20 cellular contexts compared by ENCODE assay signal in the genomic region with DNA sequence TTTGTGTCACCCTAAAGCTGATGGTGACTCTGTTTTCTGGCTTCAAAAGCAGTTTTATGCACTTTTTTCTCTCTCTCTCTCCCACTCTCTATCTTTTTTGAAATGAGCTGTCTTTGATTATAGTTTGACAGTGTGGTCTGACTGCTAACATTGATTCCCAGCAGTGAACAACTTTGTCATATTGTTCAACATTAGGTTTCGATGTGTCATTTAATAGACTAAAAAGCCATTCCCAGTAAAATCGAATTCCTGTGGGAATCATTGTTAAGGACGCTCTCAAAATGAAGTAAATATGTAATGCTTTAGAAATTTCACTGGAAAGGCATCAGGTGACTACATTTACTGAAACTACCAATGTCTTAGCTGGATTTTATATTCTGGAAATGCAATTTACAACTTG.
DNase-seq lines count a peak whose midpoint lies in the region; ATAC-seq, FAIRE-seq and TF ChIP-seq lines count a peak whose summit lies in the region.
"Had no signal": no experiment of that assay in that cellular context is flagged by ENCODE, and none has a peak within 500 bp of the region (broad histone marks: within the 10 kb centered on the region; RNA-seq: fewer than 3 reads in every experiment).

No MANE protein-coding gene starts in this region.

- POLR2A ChIA-PET in A549 (lab: Yijun Ruan, JAX), result interaction anchor here (1.4 kb wide), 1 partner anchor 70 kb away, joined by 4 read pairs; a partner anchor contains a TSS

- intact Hi-C loops in head of caudate nucleus (cut with DNase I), result no loop called here

- H3K36me3 ChIP-seq in HUES48 (ENCODE audit: control insufficient read depth, insufficient read depth, low read length), result no peaks in the 10 kb centered on the region
- H3K36me3 ChIP-seq: BLaER1, SJCRH30 had no signal

- 76% methylated on average over 3 of the region's 3 CpGs for WGBS in A549 (ENCODE audit: missing lambda C conversion rate)

- peak overlapping the region; percentile 73 to 81 for H3K27ac ChIP-seq in A549
- peak overlapping the region; percentile 64 for H3K27ac ChIP-seq in HUES48 (ENCODE audit: low read depth, low read length)
- H3K27ac ChIP-seq in epithelial cell of prostate, result peak overlapping the region; percentile 41
- H3K27ac ChIP-seq: BLaER1, KMS-11, PC-9, SJCRH30 had no signal

- no peaks in the 10 kb centered on the region for H3K36me3 Mint-ChIP-seq in mesothelial cell of epicardium
- H3K36me3 Mint-ChIP-seq: CD4-positive, alpha-beta memory T cell had no signal

- H3K4me2 ChIP-seq in A549, result peak overlapping the region; percentile 71
- H3K4me2 ChIP-seq: BLaER1, KMS-11 had no signal

- no peaks in the 10 kb centered on the region for H3K27me3 Mint-ChIP-seq in mesothelial cell of epicardium (ENCODE audit: low read depth)
- H3K27me3 Mint-ChIP-seq: CD4-positive, alpha-beta memory T cell had no signal

- H3K27ac Mint-ChIP-seq in mesothelial cell of epicardium, result peak overlapping the region; percentile 48
- H3K27ac Mint-ChIP-seq: CD4-positive, alpha-beta memory T cell had no signal

- FAIRE-seq in A549 (lab: Jason Lieb, UNC) (peak; percentile 84), GM12892 (lab: Jason Lieb, UNC) (no peak)
- FAIRE-seq: A204.1, D721Med, H1 had no signal

- H3K4me1 Mint-ChIP-seq in mesothelial cell of epicardium, result peaks cover 22% of the 10 kb centered on the region
- H3K4me1 Mint-ChIP-seq: CD4-positive, alpha-beta memory T cell had no signal

- no peak for TF ChIP-seq RAD21 in A549 (conservative IDR thresholded peaks at IDR 0.05 in 1 of 2, IDR thresholded peaks at IDR 0.05 in 1 of 2)

- no peak for TF ChIP-seq EP300 in A549 (IDR thresholded peaks at IDR 0.05)

- ATAC-seq in A549 (peak in 1 of 2 experiments; percentile 8; a peak in 1 of 6 replicates), HG02981 (IDR thresholded peaks at IDR 0.05; ENCODE audit: unreplicated experiment) (no peak)

- H3K9ac ChIP-seq in HUES48 (ENCODE audit: low read depth, low read length), result no peak overlapping the region
- H3K9ac ChIP-seq: BLaER1, KMS-11 had no signal

- H3K4me3 ChIP-seq in A549 (no peak overlapping the region), HUES48 (ENCODE audit: low read depth, low read length) (no peak overlapping the region)
- H3K4me3 ChIP-seq: BLaER1, PC-9, SJCRH30 had no signal

- peaks cover 5% of the 10 kb centered on the region for H3K27me3 ChIP-seq in HUES48 (ENCODE audit: control insufficient read depth, insufficient read depth, low read length)
- H3K27me3 ChIP-seq: BLaER1, SJCRH30 had no signal

- TF ChIP-seq CTCF in A549 (IDR thresholded peaks at IDR 0.05) (no peak), mesothelial cell of epicardium (IDR thresholded peaks at IDR 0.05; ENCODE audit: unreplicated experiment) (no peak)

- H3K9me3 ChIP-seq in A549, result no peaks in the 10 kb centered on the region
- H3K9me3 ChIP-seq in HUES48 (ENCODE audit: control insufficient read depth, insufficient read depth, low read length), result no peaks in the 10 kb centered on the region
- H3K9me3 ChIP-seq: BLaER1, SJCRH30 had no signal

- no peak for DNase-seq in A549 (ENCODE audit: low read depth in 1 of 2, low spot score in 1 of 2)
- no peak for DNase-seq in epithelial cell of prostate (ENCODE audit: low read depth, low spot score)
- DNase-seq in mesothelial cell of epicardium (ENCODE audit: low spot score in 2 of 2, unreplicated experiment in 2 of 2), result no peak
- no peak for DNase-seq in head of caudate nucleus
- no peak for DNase-seq in GM12892 (ENCODE audit: insufficient read length)
- DNase-seq in hypothalamus (lab: John Stamatoyannopoulos, UW), result no peak
- DNase-seq: CD4-positive, alpha-beta memory T cell; NCI-H1417 treated with DMSO at 0.1 percent for 48 hours; NCI-H187 treated with DMSO at 0.1 percent for 48 hours; NCI-H2227 treated with DMSO at 0.1 percent for 48 hours; NCI-H524; PC-9; SJCRH30 had no signal

- TF ChIP-seq POLR2A in A549 (IDR thresholded peaks at IDR 0.05; ENCODE audit: low read length) (no peak), GM12892 (IDR thresholded peaks at IDR 0.05; ENCODE audit: low read depth, low read length) (no peak)

- CTCF ChIA-PET in A549 (lab: Yijun Ruan, JAX), result interaction anchor here (1.0 to 3.7 kb wide), 2 partner anchors 57 to 70 kb away, joined by 3 to 16 read pairs; a partner anchor contains a TSS

- H3K4me3 Mint-ChIP-seq in mesothelial cell of epicardium, result no peak overlapping the region
- H3K4me3 Mint-ChIP-seq: CD4-positive, alpha-beta memory T cell had no signal

- no peaks in the 10 kb centered on the region for H3K9me3 Mint-ChIP-seq in mesothelial cell of epicardium

- H3K4me1 ChIP-seq in A549 (peaks cover 25% of the 10 kb centered on the region), HUES48 (ENCODE audit: control insufficient read depth, insufficient read depth, low read length) (no peaks in the 10 kb centered on the region; the same call in 1 of the 2 replicates)
- H3K4me1 ChIP-seq: BLaER1 had no signal

TF ChIP-seq in A549, 52 proteins besides CTCF, POLR2A, EP300 and RAD21:
- TF ChIP-seq PHF8 (IDR thresholded peaks at IDR 0.05; ENCODE audit: borderline replicate concordance, low read depth) (no peak), HOXA7 (CRISPR knock-in tag; IDR thresholded peaks at IDR 0.05) (no peak), CBX2 (IDR thresholded peaks at IDR 0.05; ENCODE audit: borderline replicate concordance, low read depth) (no peak), HOXB13 (CRISPR knock-in tag; IDR thresholded peaks at IDR 0.05; ENCODE audit: low read depth) (no peak), HDAC2 (IDR thresholded peaks at IDR 0.05) (no peak), POLR2AphosphoS2 (conservative IDR thresholded peaks at IDR 0.05; ENCODE audit: low read length) (no peak), EHMT2 (IDR thresholded peaks at IDR 0.05; ENCODE audit: low read depth) (no peak), NR3C1 (IDR thresholded peaks at IDR 0.05) (no peak), FOSL2 (IDR thresholded peaks at IDR 0.05) (no peak), FOSL2 (CRISPR knock-in tag; IDR thresholded peaks at IDR 0.05) (no peak), CHD4 (IDR thresholded peaks at IDR 0.05; ENCODE audit: borderline replicate concordance) (no peak), CBX8 (IDR thresholded peaks at IDR 0.05) (no peak), CEBPB (IDR thresholded peaks at IDR 0.05) (no peak), ZC3H11A (IDR thresholded peaks at IDR 0.05) (no peak), KDM1A (IDR thresholded peaks at IDR 0.05; ENCODE audit: low read depth) (no peak), CHD2 (IDR thresholded peaks at IDR 0.05; ENCODE audit: low read length, partially characterized antibody) (no peak), ESRRA (IDR thresholded peaks at IDR 0.05; ENCODE audit: borderline replicate concordance, low read length) (no peak)
- TF ChIP-seq, protein P1, sequence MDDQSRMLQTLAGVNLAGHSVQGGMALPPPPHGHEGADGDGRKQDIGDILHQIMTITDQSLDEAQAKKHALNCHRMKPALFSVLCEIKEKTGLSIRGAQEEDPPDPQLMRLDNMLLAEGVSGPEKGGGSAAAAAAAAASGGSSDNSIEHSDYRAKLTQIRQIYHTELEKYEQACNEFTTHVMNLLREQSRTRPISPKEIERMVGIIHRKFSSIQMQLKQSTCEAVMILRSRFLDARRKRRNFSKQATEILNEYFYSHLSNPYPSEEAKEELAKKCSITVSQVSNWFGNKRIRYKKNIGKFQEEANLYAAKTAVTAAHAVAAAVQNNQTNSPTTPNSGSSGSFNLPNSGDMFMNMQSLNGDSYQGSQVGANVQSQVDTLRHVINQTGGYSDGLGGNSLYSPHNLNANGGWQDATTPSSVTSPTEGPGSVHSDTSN (IDR thresholded peaks at IDR 0.05), result no peak
- TF ChIP-seq, protein P2, sequence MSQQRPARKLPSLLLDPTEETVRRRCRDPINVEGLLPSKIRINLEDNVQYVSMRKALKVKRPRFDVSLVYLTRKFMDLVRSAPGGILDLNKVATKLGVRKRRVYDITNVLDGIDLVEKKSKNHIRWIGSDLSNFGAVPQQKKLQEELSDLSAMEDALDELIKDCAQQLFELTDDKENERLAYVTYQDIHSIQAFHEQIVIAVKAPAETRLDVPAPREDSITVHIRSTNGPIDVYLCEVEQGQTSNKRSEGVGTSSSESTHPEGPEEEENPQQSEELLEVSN (IDR thresholded peaks at IDR 0.05; ENCODE audit: borderline replicate concordance, low read depth), result no peak
TF ChIP-seq in A549: peak in this region for 0.
